13 cellular contexts compared by ENCODE assay signal in genomic region chr4:153296424-153296823, GRCh38. TPM values are rescaled to one million over a fixed set of nuclear protein-coding genes. Genes with fewer than 3 reads are reported as not detected.
DNase-seq lines count a peak whose midpoint lies in the region; ATAC-seq and TF ChIP-seq lines count a peak whose summit lies in the region.
"Had no signal": no experiment of that assay in that cellular context is flagged by ENCODE, and none has a peak within 500 bp of the region (broad histone marks: within the 10 kb centered on the region; RNA-seq: fewer than 3 reads in every experiment).

No MANE protein-coding gene starts in this region.

- no peak overlapping the region for H3K4me3 Mint-ChIP-seq in stimulated activated effector memory CD8-positive, alpha-beta T cell treated with anti-CD3 and anti-CD28 coated beads, Interleukin-12 subunit alpha, Interleukin-12 subunit beta, amount 100 ng/mL, for 72 hours
- H3K4me3 Mint-ChIP-seq: activated naive CD8-positive, alpha-beta T cell treated with anti-CD3 and anti-CD28 coated beads for 36 hours; T-helper 17 cell had no signal

- H3K27ac ChIP-seq in hepatocyte (peak overlapping the region; percentile 76), skin epidermis (peak overlapping the region in 4 of 21 experiments; percentile 19 to 61 (median 31))
- H3K27ac ChIP-seq: parathyroid adenoma had no signal

- H4K20me1 ChIP-seq in hepatocyte (ENCODE audit: insufficient read depth, poor library complexity, severe bottlenecking) = no peaks in the 10 kb centered on the region

- no peak for TF ChIP-seq CTCF in hepatocyte (IDR thresholded peaks at IDR 0.05; ENCODE audit: poor library complexity)

- DNase-seq in GM03348 (ENCODE audit: low spot score) (peak; percentile 93), astrocyte of the hippocampus (ENCODE audit: low read depth, low spot score) (peak; percentile 33), hepatocyte (ENCODE audit: low spot score) (peak; percentile 73)
- no peak for DNase-seq in stimulated activated effector memory CD8-positive, alpha-beta T cell treated with anti-CD3 and anti-CD28 coated beads, Interleukin-12 subunit alpha, Interleukin-12 subunit beta, amount 100 ng/mL, for 72 hours (ENCODE audit: low spot score in 2 of 2)
- DNase-seq: activated naive CD8-positive, alpha-beta T cell treated with anti-CD3 and anti-CD28 coated beads for 36 hours; kidney; NCI-H1417; T-helper 17 cell had no signal

- H3K9me3 Mint-ChIP-seq in stimulated activated effector memory CD8-positive, alpha-beta T cell treated with anti-CD3 and anti-CD28 coated beads, Interleukin-12 subunit alpha, Interleukin-12 subunit beta, amount 100 ng/mL, for 72 hours = peaks cover 3% of the 10 kb centered on the region

- 27% methylated on average over 4 of the region's 4 CpGs for WGBS in hepatocyte (ENCODE audit: low lambda C conversion rate, missing lambda C conversion rate)

- H3K36me3 ChIP-seq in hepatocyte (replicated peaks; ENCODE audit: insufficient read depth, low read depth) = no peaks in the 10 kb centered on the region

- H3K9me3 ChIP-seq in hepatocyte (ENCODE audit: low read depth) = no peaks in the 10 kb centered on the region

- no peak overlapping the region for H2AFZ ChIP-seq in hepatocyte
- H2AFZ ChIP-seq: parathyroid adenoma had no signal

- H3K36me3 Mint-ChIP-seq in stimulated activated effector memory CD8-positive, alpha-beta T cell treated with anti-CD3 and anti-CD28 coated beads, Interleukin-12 subunit alpha, Interleukin-12 subunit beta, amount 100 ng/mL, for 72 hours = no peaks in the 10 kb centered on the region

- H3K4me1 ChIP-seq in hepatocyte (ENCODE audit: insufficient read depth) = peaks cover 18% of the 10 kb centered on the region
- H3K4me1 ChIP-seq: parathyroid adenoma had no signal

- ATAC-seq in HG03108 (IDR thresholded peaks at IDR 0.05; ENCODE audit: unreplicated experiment) (no peak), GM19351 (IDR thresholded peaks at IDR 0.05; ENCODE audit: unreplicated experiment) (no peak), HG03135 (IDR thresholded peaks at IDR 0.05; ENCODE audit: unreplicated experiment) (no peak)
- ATAC-seq in stimulated activated effector memory CD8-positive, alpha-beta T cell treated with anti-CD3 and anti-CD28 coated beads, Interleukin-12 subunit alpha, Interleukin-12 subunit beta, amount 100 ng/mL, for 72 hours = no peak
- ATAC-seq: T-helper 17 cell had no signal

- H3K4me3 ChIP-seq in hepatocyte = no peak overlapping the region
- peak overlapping the region in 5 of 7 experiments; percentile 6 to 33 (median 28) for H3K4me3 ChIP-seq in skin epidermis

- no peak overlapping the region for H3K27ac Mint-ChIP-seq in stimulated activated effector memory CD8-positive, alpha-beta T cell treated with anti-CD3 and anti-CD28 coated beads, Interleukin-12 subunit alpha, Interleukin-12 subunit beta, amount 100 ng/mL, for 72 hours
- H3K27ac Mint-ChIP-seq: activated naive CD8-positive, alpha-beta T cell treated with anti-CD3 and anti-CD28 coated beads for 36 hours; T-helper 17 cell had no signal

- H3K4me1 Mint-ChIP-seq in stimulated activated effector memory CD8-positive, alpha-beta T cell treated with anti-CD3 and anti-CD28 coated beads, Interleukin-12 subunit alpha, Interleukin-12 subunit beta, amount 100 ng/mL, for 72 hours = no peaks in the 10 kb centered on the region
- H3K4me1 Mint-ChIP-seq: activated naive CD8-positive, alpha-beta T cell treated with anti-CD3 and anti-CD28 coated beads for 36 hours had no signal

- H3K9me2 ChIP-seq in hepatocyte (replicated peaks; ENCODE audit: insufficient read depth) = no peaks in the 10 kb centered on the region

- peak overlapping the region; percentile 60 for H3K4me2 ChIP-seq in hepatocyte

- peaks cover 39% of the 10 kb centered on the region for H3K79me2 ChIP-seq in hepatocyte
- H3K79me2 ChIP-seq: parathyroid adenoma had no signal

- no peaks in the 10 kb centered on the region for H3K27me3 ChIP-seq in hepatocyte

RNA-seq across cellular contexts. Expression of gene MND1, which starts 48.1 kb away (rescaled TPM):
- 4.3 and 5.8 TPM in 2 replicates for total RNA-seq in hepatocyte
- 2.2 and 3.0 TPM in 2 replicates for polyA plus RNA-seq in hepatocyte
- total RNA-seq: T-helper 17 cell had no signal

Comparison
In these comparisons a context has a peak if more than half of its experiments do, and no peak if none do; other contexts are left out.
1. DNase-seq: peak in GM03348 (single experiment), astrocyte of the hippocampus (single experiment) and hepatocyte (single experiment); none in stimulated activated effector memory CD8-positive, alpha-beta T cell treated with anti-CD3 and anti-CD28 coated beads, Interleukin-12 subunit alpha, Interleukin-12 subunit beta, amount 100 ng/mL, for 72 hours (0 of 2).